Comparison of ENCODE assay signal across 8 cellular contexts in genomic region chr5:33435893-33436490, GRCh38. TPM values are rescaled to one million over a fixed set of nuclear protein-coding genes. Genes with fewer than 3 reads are reported as not detected.
DNase-seq lines count a peak whose midpoint lies in the region; ATAC-seq and TF ChIP-seq lines count a peak whose summit lies in the region.
"Not testable (repeated sequence)": the region's sequence is repeated elsewhere in the genome, so short reads cannot be mapped to it uniquely, and the experiment has no call there.

No MANE protein-coding gene starts in this region.

- TF ChIP-seq CTCF in gastrocnemius medialis (IDR thresholded peaks at IDR 0.05 in 4 of 5, conservative IDR thresholded peaks at IDR 0.05 in 1 of 5): peak; percentile 53 to 76 (median 69)

- DNase-seq in AG08396 (ENCODE audit: low spot score) (peak; percentile 68), NCI-H2029 treated with DMSO at 0.1 percent for 48 hours (lab: John Stamatoyannopoulos, UW) (peak; percentile 77), amygdala (lab: John Stamatoyannopoulos, UW) (peak in 42 of 56 donors; percentile 2 to 83 (median 20)), right cardiac atrium (peak in 2 of 3 donors; percentile 58 to 78), gastrocnemius medialis (peak; percentile 47 to 54)
- DNase-seq in T-helper 2 cell treated with Interferon-gamma antibody and Interleukin-4, amounts not matched to agents 5 μg/mL and 100 μg/mL, for 36 hours (ENCODE audit: low spot score): peak; percentile 56

- not testable (repeated sequence) for H3K4me1 ChIP-seq in right cardiac atrium (ENCODE audit: control insufficient read depth, insufficient read depth, low read length); gastrocnemius medialis

- not testable (repeated sequence) for H3K9me3 ChIP-seq in right cardiac atrium (ENCODE audit: control insufficient read depth, low read length); gastrocnemius medialis

- ATAC-seq in GM18868 (IDR thresholded peaks at IDR 0.05; ENCODE audit: unreplicated experiment) (peak; percentile 57), HG03060 (IDR thresholded peaks at IDR 0.05; ENCODE audit: low read depth, unreplicated experiment) (peak; percentile 54), right cardiac atrium (peak in 1 of 2 donors; percentile 30), gastrocnemius medialis (peak in 1 of 2 donors; percentile 34)

- H3K4me3 ChIP-seq in right cardiac atrium (ENCODE audit: low read length); gastrocnemius medialis: not testable (repeated sequence)

- H3K36me3 ChIP-seq in gastrocnemius medialis: not testable (repeated sequence)

- H3K27ac Mint-ChIP-seq in T-helper 2 cell treated with Interferon-gamma antibody and Interleukin-4, amounts not matched to agents 5 μg/mL and 100 μg/mL, for 36 hours: not testable (repeated sequence)

- TF ChIP-seq POLR2A in gastrocnemius medialis (IDR thresholded peaks at IDR 0.05): not testable (repeated sequence)

- not testable (repeated sequence) for H3K36me3 Mint-ChIP-seq in T-helper 2 cell treated with Interferon-gamma antibody and Interleukin-4, amounts not matched to agents 5 μg/mL and 100 μg/mL, for 36 hours (ENCODE audit: low read depth)

- in situ Hi-C loops in gastrocnemius medialis (cut with MboI; ENCODE audit: low sequenced_read_pairs in 4 of 4): loop anchor here in 3 of 4 donors (25.0 kb wide), 4 partner anchors 501 to 1899 kb away; partner anchors contain the start of genes RXFP3 (in 2 of the 3), C5orf22 (in 1 of the 3), DNAJC21 (in 1 of the 3) and DROSHA (in 1 of the 3)

- H3K4me1 Mint-ChIP-seq in T-helper 2 cell treated with Interferon-gamma antibody and Interleukin-4, amounts not matched to agents 5 μg/mL and 100 μg/mL, for 36 hours (ENCODE audit: low read depth): peaks cover 13% of the 10 kb centered on the region

- H3K27ac ChIP-seq in right cardiac atrium (ENCODE audit: low read length); gastrocnemius medialis: not testable (repeated sequence)

- H3K27me3 ChIP-seq in right cardiac atrium (ENCODE audit: control insufficient read depth, insufficient read depth); gastrocnemius medialis: not testable (repeated sequence)

- intact Hi-C loops in right cardiac atrium (cut with DNase I) (loop anchor here (10.0 kb wide), 3 partner anchors 499 to 539 kb away; partner anchors contain the start of gene RXFP3 (in 1 of the 4)), gastrocnemius medialis (cut with DNase I; ENCODE audit: low total_unique reads) (loop anchor here (2.0 kb wide), 1 partner anchor 497 kb away; no protein-coding TSS in a partner anchor)

- 23% methylated on average over 5 of the region's 5 CpGs for WGBS in right cardiac atrium

- H3K9me3 Mint-ChIP-seq in T-helper 2 cell treated with Interferon-gamma antibody and Interleukin-4, amounts not matched to agents 5 μg/mL and 100 μg/mL, for 36 hours: not testable (repeated sequence)

- not testable (repeated sequence) for H3K4me3 Mint-ChIP-seq in T-helper 2 cell treated with Interferon-gamma antibody and Interleukin-4, amounts not matched to agents 5 μg/mL and 100 μg/mL, for 36 hours

- not testable (repeated sequence) for H3K27me3 Mint-ChIP-seq in T-helper 2 cell treated with Interferon-gamma antibody and Interleukin-4, amounts not matched to agents 5 μg/mL and 100 μg/mL, for 36 hours (ENCODE audit: low read depth)

RNA-seq across cellular contexts. Expression of gene TARS1, which starts 4.8 kb away (rescaled TPM):
- 10 to 100 TPM; 61.7 to 85.0 (median 74.9) TPM for total RNA-seq in right cardiac atrium
- 62.6 TPM for polyA plus RNA-seq in right cardiac atrium
- total RNA-seq in gastrocnemius medialis: 10 to 100 TPM; 62.8 to 77.6 (median 69.8) TPM

Comparison
In these comparisons a context has a peak if more than half of its experiments do, and no peak if none do; other contexts are left out.
1. DNase-seq: peak in every context shown above with its lines; median percentile 77 in NCI-H2029 treated with DMSO at 0.1 percent for 48 hours; 68 in AG08396; 68 in right cardiac atrium; 56 in T-helper 2 cell treated with Interferon-gamma antibody and Interleukin-4, amounts not matched to agents 5 μg/mL and 100 μg/mL, for 36 hours; 50 in gastrocnemius medialis; 20 in amygdala.